ENCODE assay signal across 1 cellular context in genomic region chr11:45909594-45910475, GRCh38.
TF ChIP-seq lines count a peak whose summit lies in the region.

No MANE protein-coding gene starts in this region.

TF ChIP-seq in HepG2, 621 proteins besides CTCF, POLR2A, EP300 and RAD21:
- TF ChIP-seq PTBP1 (IDR thresholded peaks at IDR 0.05; ENCODE audit: low read depth, low read length, poor library complexity, severe bottlenecking) (no peak), ZNF546 (CRISPR knock-in tag; conservative IDR thresholded peaks at IDR 0.05) (no peak), ZUFSP (CRISPR knock-in tag; IDR thresholded peaks at IDR 0.05; ENCODE audit: borderline replicate concordance) (no peak), RBFOX2 (IDR thresholded peaks at IDR 0.05; ENCODE audit: low read depth, low read length) (peak; percentile 27; the same call in 1 of the 2 replicates), CENPT (CRISPR knock-in tag; IDR thresholded peaks at IDR 0.05; ENCODE audit: low read depth) (no peak), SMAD3 (CRISPR knock-in tag; IDR thresholded peaks at IDR 0.05) (no peak), RFXAP (CRISPR knock-in tag; IDR thresholded peaks at IDR 0.05; ENCODE audit: borderline replicate concordance) (no peak)
TF ChIP-seq in HepG2: peak in this region for 1.
